Comparison of ENCODE assay signal across 18 cellular contexts in the genomic region with DNA sequence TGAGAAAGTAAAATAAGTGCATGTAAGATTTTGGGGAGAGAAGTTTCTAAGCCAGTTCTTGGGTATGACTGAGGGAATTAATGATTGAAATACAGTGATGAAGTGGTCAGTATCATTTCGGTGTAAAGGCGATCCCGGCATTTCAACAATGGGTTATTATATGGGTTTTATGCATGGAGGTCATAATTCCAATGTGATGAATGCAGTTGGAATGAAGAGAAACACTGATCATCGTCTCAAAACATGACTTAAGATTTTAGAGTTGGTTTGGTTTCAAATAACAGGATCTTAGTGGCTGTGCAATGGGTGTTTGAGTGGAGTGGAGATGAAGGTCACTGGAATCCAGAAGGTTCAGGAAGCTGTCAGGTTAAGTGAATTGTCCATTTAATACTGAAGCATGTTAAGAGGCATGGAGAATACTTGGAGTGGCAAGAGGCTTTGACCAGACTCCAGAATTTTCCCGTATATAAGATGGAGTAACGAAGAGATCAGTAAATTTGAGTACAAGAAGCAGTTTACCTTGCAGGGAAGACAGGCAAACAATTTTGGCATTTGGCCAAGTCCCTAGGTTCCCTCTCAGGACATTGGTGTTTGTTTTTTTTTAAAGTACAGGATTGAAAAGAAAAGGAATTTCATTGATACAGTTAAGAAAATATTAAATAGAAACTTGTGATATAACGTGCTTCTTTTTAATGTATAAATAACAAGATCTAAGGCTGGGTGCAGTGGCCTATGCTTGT.
DNase-seq lines count a peak whose midpoint lies in the region; ATAC-seq and TF ChIP-seq lines count a peak whose summit lies in the region.
"Had no signal": no experiment of that assay in that cellular context is flagged by ENCODE, and none has a peak within 500 bp of the region (broad histone marks: within the 10 kb centered on the region; RNA-seq: fewer than 3 reads in every experiment).

No MANE protein-coding gene starts in this region.

- POLR2A ChIA-PET in T-cell (lab: Charles Lee) = no interaction called here

- peak overlapping the region; percentile 78 for H3K27ac ChIP-seq in brain microvascular endothelial cell
- H3K27ac ChIP-seq in iPS-18a (ENCODE audit: low read length) = peak overlapping the region; percentile 23
- H3K27ac ChIP-seq: dorsolateral prefrontal cortex, gastrocnemius medialis, SJSA1 had no signal

- in situ Hi-C loops in brain microvascular endothelial cell (cut with HindIII; ENCODE audit: low pct_ligation_motif_present, low sequenced_read_pairs) = no loop called here

- H3K36me3 ChIP-seq in brain microvascular endothelial cell (replicated peaks) (peaks cover 12% of the 10 kb centered on the region), iPS-18a (ENCODE audit: control insufficient read depth, low read depth, low read length) (peaks cover 24% of the 10 kb centered on the region)
- H3K36me3 ChIP-seq: gastrocnemius medialis had no signal

- H3K9ac ChIP-seq in iPS-18a (ENCODE audit: low read length) = no peak overlapping the region

- CTCF ChIA-PET in T-cell (lab: Charles Lee) = no interaction called here

- no peak for ATAC-seq in HG03378 (IDR thresholded peaks at IDR 0.05; ENCODE audit: unreplicated experiment)
- no peak for ATAC-seq in T-cell (replicated peaks in 1 of 4)
- ATAC-seq: gastrocnemius medialis; stimulated activated memory B cell treated with anti-CD40 and anti-IgM and Interleukin-4, amounts not matched to agents 10 μg/mL and 1 μg/mL and 100 μg/mL, for 72 hours had no signal

- no peaks in the 10 kb centered on the region for H3K4me1 Mint-ChIP-seq in T-cell
- H3K4me1 Mint-ChIP-seq: activated CD4-positive, alpha-beta memory T cell treated with anti-CD3 and anti-CD28 coated beads, Interleukin-2, amount 10 ng/mL, durations not matched to agents 7 days and 5 days; stimulated activated memory B cell treated with anti-CD40 and anti-IgM and Interleukin-4, amounts not matched to agents 10 μg/mL and 1 μg/mL and 100 μg/mL, for 72 hours had no signal

- DNase-seq in COLO829 (ENCODE audit: low spot score) = peak; percentile 54
- DNase-seq in LHCN-M2 (ENCODE audit: low read depth) = peak; percentile 55
- peak; percentile 68 for DNase-seq in brain microvascular endothelial cell
- DNase-seq in kidney glomerular epithelial cell (lab: John Stamatoyannopoulos, UW) = no peak
- DNase-seq in T-cell = no peak
- no peak for DNase-seq in stimulated activated CD4-positive, alpha-beta T cell treated with anti-CD3 and anti-CD28 coated beads, Interleukin-2, amount 100 ng/mL, for 48 hours
- DNase-seq: activated CD4-positive, alpha-beta memory T cell treated with anti-CD3 and anti-CD28 coated beads, Interleukin-2, amount 10 ng/mL, durations not matched to agents 7 days and 5 days; dorsolateral prefrontal cortex; gastrocnemius medialis; Karpas-422; midbrain; NCI-H1694; NCI-H69; occipital lobe had no signal

- peaks cover 7 to 11% of the 10 kb centered on the region in 2 donors for H3K27me3 Mint-ChIP-seq in T-cell

- no peaks in the 10 kb centered on the region for H3K9me3 ChIP-seq in iPS-18a (ENCODE audit: control insufficient read depth, low read depth, low read length)
- H3K9me3 ChIP-seq: gastrocnemius medialis, SJSA1 had no signal

- H3K36me3 Mint-ChIP-seq in T-cell = no peaks in the 10 kb centered on the region
- H3K36me3 Mint-ChIP-seq: stimulated activated memory B cell treated with anti-CD40 and anti-IgM and Interleukin-4, amounts not matched to agents 10 μg/mL and 1 μg/mL and 100 μg/mL, for 72 hours had no signal

- no peak overlapping the region for H3K4me3 Mint-ChIP-seq in T-cell
- H3K4me3 Mint-ChIP-seq: activated CD4-positive, alpha-beta memory T cell treated with anti-CD3 and anti-CD28 coated beads, Interleukin-2, amount 10 ng/mL, durations not matched to agents 7 days and 5 days; stimulated activated memory B cell treated with anti-CD40 and anti-IgM and Interleukin-4, amounts not matched to agents 10 μg/mL and 1 μg/mL and 100 μg/mL, for 72 hours had no signal

- H3K4me1 ChIP-seq in iPS-18a (ENCODE audit: control insufficient read depth, low read depth, low read length) = no peaks in the 10 kb centered on the region

- no peak overlapping the region for H3K4me3 ChIP-seq in brain microvascular endothelial cell (ENCODE audit: low read depth, low read length)
- H3K4me3 ChIP-seq in iPS-18a (ENCODE audit: low read length) = no peak overlapping the region
- H3K4me3 ChIP-seq: dorsolateral prefrontal cortex, gastrocnemius medialis, SJSA1 had no signal

- no peaks in the 10 kb centered on the region for H3K9me3 Mint-ChIP-seq in T-cell
- H3K9me3 Mint-ChIP-seq: activated CD4-positive, alpha-beta memory T cell treated with anti-CD3 and anti-CD28 coated beads, Interleukin-2, amount 10 ng/mL, durations not matched to agents 7 days and 5 days; stimulated activated memory B cell treated with anti-CD40 and anti-IgM and Interleukin-4, amounts not matched to agents 10 μg/mL and 1 μg/mL and 100 μg/mL, for 72 hours had no signal

- no peak for TF ChIP-seq CTCF in brain microvascular endothelial cell (IDR thresholded peaks at IDR 0.05; ENCODE audit: low read depth, low read length, missing control alignments)

- no peaks in the 10 kb centered on the region for H3K27me3 ChIP-seq in brain microvascular endothelial cell (replicated peaks)
- H3K27me3 ChIP-seq in iPS-18a (ENCODE audit: control insufficient read depth, insufficient read depth, low read length) = no peaks in the 10 kb centered on the region
- H3K27me3 ChIP-seq: dorsolateral prefrontal cortex, gastrocnemius medialis, SJSA1 had no signal

- H3K27ac Mint-ChIP-seq in T-cell = no peak overlapping the region
- H3K27ac Mint-ChIP-seq: activated CD4-positive, alpha-beta memory T cell treated with anti-CD3 and anti-CD28 coated beads, Interleukin-2, amount 10 ng/mL, durations not matched to agents 7 days and 5 days; stimulated activated memory B cell treated with anti-CD40 and anti-IgM and Interleukin-4, amounts not matched to agents 10 μg/mL and 1 μg/mL and 100 μg/mL, for 72 hours had no signal

Comparison
In these comparisons a context has a peak if more than half of its experiments do, and no peak if none do; other contexts are left out.
1. DNase-seq: peak in COLO829 (single experiment), LHCN-M2 (single experiment) and brain microvascular endothelial cell (single experiment); none in kidney glomerular epithelial cell (single experiment), T-cell (0 of 34) and stimulated activated CD4-positive, alpha-beta T cell treated with anti-CD3 and anti-CD28 coated beads, Interleukin-2, amount 100 ng/mL, for 48 hours (0 of 2).